Comparison of ENCODE assay signal across 8 cellular contexts in the genomic region with DNA sequence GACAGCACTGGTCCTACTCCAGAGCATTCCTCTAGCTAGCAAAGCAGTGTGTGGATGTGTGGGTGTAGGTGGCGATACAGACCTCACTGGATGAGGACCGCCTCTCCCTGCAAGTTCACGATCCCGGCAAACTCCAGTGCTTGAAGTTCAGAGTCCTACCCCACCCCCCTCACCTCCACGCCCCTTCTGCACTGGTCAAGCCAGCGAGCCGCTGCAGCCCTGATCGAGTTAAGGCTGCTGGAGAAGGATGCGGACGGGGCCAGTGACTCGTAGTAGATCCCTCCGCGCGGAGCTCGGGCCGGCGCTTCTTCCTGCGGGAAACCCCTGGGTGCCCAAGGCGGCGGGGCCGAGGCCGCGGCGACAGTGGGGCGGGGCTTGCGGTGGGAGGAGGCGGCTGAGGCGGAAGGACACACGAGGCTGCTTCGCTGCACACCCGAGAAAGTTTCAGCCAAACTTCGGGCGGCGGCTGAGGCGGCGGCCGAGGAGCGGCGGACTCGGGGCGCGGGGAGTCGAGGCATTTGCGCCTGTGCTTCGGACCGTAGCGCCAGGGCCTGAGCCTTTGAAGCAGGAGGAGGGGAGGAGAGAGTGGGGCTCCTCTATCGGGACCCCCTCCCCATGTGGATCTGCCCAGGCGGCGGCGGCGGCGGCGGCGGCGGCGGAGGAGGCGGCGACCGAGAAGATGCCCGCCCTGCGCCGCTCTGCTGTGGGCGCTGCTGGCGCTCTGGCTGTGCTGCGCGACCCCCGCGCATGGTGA.
DNase-seq lines count a peak whose midpoint lies in the region; ATAC-seq and TF ChIP-seq lines count a peak whose summit lies in the region.
"Not testable (repeated sequence)": the region's sequence is repeated elsewhere in the genome, so short reads cannot be mapped to it uniquely, and the experiment has no call there.

No MANE protein-coding gene starts in this region.

- not testable (repeated sequence) for H2BK15ac ChIP-seq in neuronal stem cell (ENCODE audit: low read length)

- not testable (repeated sequence) for H3K79me1 ChIP-seq in neuronal stem cell (ENCODE audit: low read depth, low read length)

- DNase-seq in BE2C (peak; percentile 54), HK-2 (ENCODE audit: unreplicated experiment) (peak; percentile 79), brain microvascular endothelial cell (peak; percentile 56), heart right ventricle (peak; percentile 74), neuronal stem cell (ENCODE audit: low spot score) (peak; percentile 52)
- peak; percentile 37 for DNase-seq in activated CD4-positive, alpha-beta T cell treated with anti-CD3 and anti-CD28 coated beads, Interleukin-2, amount 50 U/mL, for 1 hour
- DNase-seq in stimulated activated CD8-positive, alpha-beta memory T cell treated with anti-CD3 and anti-CD28 coated beads, Interleukin-15, amount 100 ng/mL, for 24 hours (ENCODE audit: low read depth), result peak; percentile 37

- H4K91ac ChIP-seq in neuronal stem cell (ENCODE audit: low read depth, low read length, poor library complexity), result not testable (repeated sequence)

- not testable (repeated sequence) for H3K18ac ChIP-seq in neuronal stem cell (ENCODE audit: low read length)

- H3K4me3 ChIP-seq in BE2C (ENCODE audit: low read depth, low read length) (peak overlapping the region; percentile 28), OCI-LY3 (ENCODE audit: low read length) (peak overlapping the region; percentile 77), brain microvascular endothelial cell (ENCODE audit: low read depth, low read length) (peak overlapping the region; percentile 55), heart right ventricle (peak overlapping the region in 9 of 10 donors; percentile 37 to 67 (median 50)), neuronal stem cell (ENCODE audit: low read length in 2 of 2) (peak overlapping the region; percentile 44 to 70)

- not testable (repeated sequence) for H3K79me2 ChIP-seq in OCI-LY3 (ENCODE audit: low read length)

- peak; percentile 83 to 97 (median 91) for ATAC-seq in heart right ventricle

- not testable (repeated sequence) for H2AK5ac ChIP-seq in neuronal stem cell (ENCODE audit: low read depth, low read length)

- not testable (repeated sequence) for H3K36me3 ChIP-seq in BE2C; OCI-LY3 (replicated peaks; ENCODE audit: low read depth, low read length); brain microvascular endothelial cell (replicated peaks); heart right ventricle; neuronal stem cell (replicated peaks in 1 of 2; ENCODE audit: control insufficient read depth in 2 of 2, insufficient read depth in 2 of 2, low read length in 2 of 2)

- H3K9me3 ChIP-seq in BE2C; OCI-LY3 (ENCODE audit: insufficient read depth, low read length); heart right ventricle; neuronal stem cell (replicated peaks in 1 of 2; ENCODE audit: control insufficient read depth in 2 of 2, insufficient read depth in 1 of 2, low read depth in 1 of 2, low read length in 2 of 2): not testable (repeated sequence)

- not testable (repeated sequence) for H2BK5ac ChIP-seq in neuronal stem cell (ENCODE audit: low read length)

- intact Hi-C loops in heart right ventricle (cut with DNase I), result not testable (repeated sequence)

- H3K23ac ChIP-seq in neuronal stem cell (ENCODE audit: low read depth, low read length, poor library complexity), result not testable (repeated sequence)

- not testable (repeated sequence) for H3K27me3 ChIP-seq in BE2C; OCI-LY3 (ENCODE audit: low read depth, low read length); brain microvascular endothelial cell (replicated peaks); heart right ventricle; neuronal stem cell (ENCODE audit: control insufficient read depth in 3 of 3, insufficient read depth in 3 of 3, low read depth in 1 of 3, low read length in 3 of 3)

- not testable (repeated sequence) for H4K20me1 ChIP-seq in OCI-LY3 (ENCODE audit: insufficient read depth, low read length)

- H2BK12ac ChIP-seq in neuronal stem cell (ENCODE audit: low read length), result not testable (repeated sequence)

- H4K8ac ChIP-seq in neuronal stem cell (ENCODE audit: low read depth, low read length), result not testable (repeated sequence)

- in situ Hi-C loops in brain microvascular endothelial cell (cut with HindIII; ENCODE audit: low pct_ligation_motif_present, low sequenced_read_pairs), result not testable (repeated sequence)

- H3K27ac ChIP-seq in OCI-LY3 (ENCODE audit: low read length); neuronal stem cell (replicated peaks; ENCODE audit: low read length): not testable (repeated sequence)
- peak overlapping the region; percentile 35 for H3K27ac ChIP-seq in brain microvascular endothelial cell
- peak overlapping the region in 6 of 10 donors; percentile 57 to 80 (median 71) for H3K27ac ChIP-seq in heart right ventricle

- H3K4me2 ChIP-seq in OCI-LY3 (ENCODE audit: low read length) (peak overlapping the region; percentile 39; the same call in 1 of the 2 replicates), neuronal stem cell (ENCODE audit: insufficient read depth, low read length, poor library complexity, severe bottlenecking) (peak overlapping the region; percentile 18)

- H2BK120ac ChIP-seq in neuronal stem cell (ENCODE audit: low read depth, low read length), result not testable (repeated sequence)

- not testable (repeated sequence) for H3K4ac ChIP-seq in neuronal stem cell (ENCODE audit: low read length)

- not testable (repeated sequence) for H3K4me1 ChIP-seq in BE2C; OCI-LY3 (ENCODE audit: low read length); heart right ventricle; neuronal stem cell (ENCODE audit: control insufficient read depth in 2 of 2, insufficient read depth in 1 of 2, low read depth in 1 of 2, low read length in 2 of 2)

- peak overlapping the region; percentile 74 for H3K9ac ChIP-seq in OCI-LY3 (ENCODE audit: low read length)
- not testable (repeated sequence) for H3K9ac ChIP-seq in neuronal stem cell (ENCODE audit: low read depth, low read length, poor library complexity)

- H2AFZ ChIP-seq in OCI-LY3 (ENCODE audit: low read depth, low read length), result not testable (repeated sequence)
- H2AFZ ChIP-seq in neuronal stem cell (ENCODE audit: low read length), result peak overlapping the region; percentile 59

- not testable (repeated sequence) for TF ChIP-seq CTCF in BE2C (IDR thresholded peaks at IDR 0.05; ENCODE audit: low read depth, low read length); OCI-LY3 (IDR thresholded peaks at IDR 0.05; ENCODE audit: low read depth, low read length); brain microvascular endothelial cell (IDR thresholded peaks at IDR 0.05; ENCODE audit: low read depth, low read length, missing control alignments); heart right ventricle (IDR thresholded peaks at IDR 0.05)

- WGBS in heart right ventricle, 2 donors, result 0 to 1% methylated on average over 26 to 43 of the region's 69 CpGs
- WGBS in neuronal stem cell (ENCODE audit: extremely low coverage in 2 of 2, insufficient read length in 2 of 2, insufficient replicate concordance in 1 of 2), 2 donors, result no CpG with 5 or more reads among the region's 69 CpGs

- H3K14ac ChIP-seq in neuronal stem cell (ENCODE audit: low read length), result not testable (repeated sequence)
